Comparison of ENCODE assay signal across 33 cellular contexts in the genomic region with DNA sequence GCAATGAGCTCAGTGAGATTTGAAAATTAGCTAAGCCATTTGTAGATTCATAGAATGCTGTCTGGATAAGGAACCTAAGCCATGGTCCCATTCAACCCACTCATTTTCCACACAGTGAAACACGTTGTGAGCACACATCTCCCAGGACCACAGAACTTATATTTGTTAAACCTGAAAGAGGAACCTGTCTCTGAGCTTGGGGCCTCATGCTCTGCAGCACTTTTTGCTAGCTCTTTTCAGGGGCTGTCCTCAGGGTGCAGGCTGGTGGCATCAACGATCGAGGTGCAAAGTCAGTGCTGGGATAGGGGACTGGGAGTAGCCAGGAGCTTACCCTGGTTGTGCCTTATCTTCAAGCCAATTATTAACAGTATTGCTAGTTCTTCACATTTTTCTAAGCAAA. TPM values are rescaled to one million over a fixed set of nuclear protein-coding genes. Genes with fewer than 3 reads are reported as not detected.
"Had no signal": no experiment of that assay in that cellular context is flagged by ENCODE, and none has a peak within 500 bp of the region (broad histone marks: within the 10 kb centered on the region; RNA-seq: fewer than 3 reads in every experiment).

No MANE protein-coding gene starts in this region.

- ATAC-seq: activated naive CD4-positive, alpha-beta T cell treated with anti-CD3 and anti-CD28 coated beads, Interleukin-2, amount 50 U/mL, for 72 hours; activated T-cell treated with anti-CD3 and anti-CD28 coated beads, Interleukin-2, amount 50 U/mL, for 72 hours; gastroesophageal sphincter; heart right ventricle; WTC11 had no signal

- H3K36me3 Mint-ChIP-seq: activated naive CD4-positive, alpha-beta T cell treated with anti-CD3 and anti-CD28 coated beads, Interleukin-2, amount 10 ng/mL, durations not matched to agents 7 days and 5 days; activated naive CD4-positive, alpha-beta T cell treated with anti-CD3 and anti-CD28 coated beads, Interleukin-2, amount 50 U/mL, for 72 hours; activated naive CD8-positive, alpha-beta T cell treated with anti-CD3 and anti-CD28 coated beads, Interleukin-2, amount 10 ng/mL, durations not matched to agents 7 days and 5 days; WTC11 had no signal

- H3K27me3 ChIP-seq: brain microvascular endothelial cell had no signal

- H3K4me1 Mint-ChIP-seq: activated CD4-positive, alpha-beta memory T cell treated with anti-CD3 and anti-CD28 coated beads, Interleukin-2, amount 10 ng/mL, durations not matched to agents 7 days and 5 days; activated CD4-positive, alpha-beta T cell treated with anti-CD3 and anti-CD28 coated beads, Interleukin-2, amount 10 ng/mL, durations not matched to agents 7 days and 5 days; activated naive CD4-positive, alpha-beta T cell treated with anti-CD3 and anti-CD28 coated beads, Interleukin-2, amount 10 ng/mL, durations not matched to agents 7 days and 5 days; activated naive CD8-positive, alpha-beta T cell treated with anti-CD3 and anti-CD28 coated beads, Interleukin-2, amount 10 ng/mL, durations not matched to agents 7 days and 5 days; central memory CD8-positive, alpha-beta T cell; endodermal cell had no signal

- H3K4me3 ChIP-seq: coronary artery, dorsolateral prefrontal cortex, esophagus squamous epithelium, gastroesophageal sphincter, heart right ventricle, hepatocyte had no signal

- H3K27me3 Mint-ChIP-seq: activated CD4-positive, alpha-beta T cell treated with anti-CD3 and anti-CD28 coated beads, Interleukin-2, amount 10 ng/mL, durations not matched to agents 7 days and 5 days; activated naive CD4-positive, alpha-beta T cell treated with anti-CD3 and anti-CD28 coated beads, Interleukin-2, amount 10 ng/mL, durations not matched to agents 7 days and 5 days; central memory CD8-positive, alpha-beta T cell; dendritic cell treated with granulocyte-macrophage colony-stimulating factor and Interleukin-4, amounts not matched to agents 40 ng/mL and 50 ng/mL, for 4 days had no signal

- H3K4me3 Mint-ChIP-seq: activated CD4-positive, alpha-beta memory T cell treated with anti-CD3 and anti-CD28 coated beads, Interleukin-2, amount 10 ng/mL, durations not matched to agents 7 days and 5 days; activated CD4-positive, alpha-beta T cell treated with anti-CD3 and anti-CD28 coated beads, Interleukin-2, amount 10 ng/mL, durations not matched to agents 7 days and 5 days; activated naive CD4-positive, alpha-beta T cell treated with anti-CD3 and anti-CD28 coated beads, Interleukin-2, amount 10 ng/mL, durations not matched to agents 7 days and 5 days; activated naive CD8-positive, alpha-beta T cell treated with anti-CD3 and anti-CD28 coated beads, Interleukin-2, amount 10 ng/mL, durations not matched to agents 7 days and 5 days; activated T-cell treated with anti-CD3 and anti-CD28 coated beads, Interleukin-2, amount 50 U/mL, for 24 hours; activated T-cell treated with anti-CD3 and anti-CD28 coated beads, Interleukin-2, amount 50 U/mL, for 72 hours; central memory CD8-positive, alpha-beta T cell; dendritic cell treated with granulocyte-macrophage colony-stimulating factor and Interleukin-4, amounts not matched to agents 40 ng/mL and 50 ng/mL, for 4 days; endodermal cell; WTC11 had no signal

- H3K27ac Mint-ChIP-seq: activated CD4-positive, alpha-beta memory T cell treated with anti-CD3 and anti-CD28 coated beads, Interleukin-2, amount 10 ng/mL, durations not matched to agents 7 days and 5 days; activated CD4-positive, alpha-beta T cell treated with anti-CD3 and anti-CD28 coated beads, Interleukin-2, amount 10 ng/mL, durations not matched to agents 7 days and 5 days; activated naive CD4-positive, alpha-beta T cell treated with anti-CD3 and anti-CD28 coated beads, Interleukin-2, amount 10 ng/mL, durations not matched to agents 7 days and 5 days; activated naive CD4-positive, alpha-beta T cell treated with anti-CD3 and anti-CD28 coated beads, Interleukin-2, amount 50 U/mL, for 72 hours; activated naive CD8-positive, alpha-beta T cell treated with anti-CD3 and anti-CD28 coated beads, Interleukin-2, amount 10 ng/mL, durations not matched to agents 7 days and 5 days; activated T-cell treated with anti-CD3 and anti-CD28 coated beads, Interleukin-2, amount 50 U/mL, for 24 hours; activated T-cell treated with anti-CD3 and anti-CD28 coated beads, Interleukin-2, amount 50 U/mL, for 72 hours; dendritic cell treated with granulocyte-macrophage colony-stimulating factor and Interleukin-4, amounts not matched to agents 40 ng/mL and 50 ng/mL, for 4 days; endodermal cell had no signal

- H3K36me3 ChIP-seq: brain microvascular endothelial cell, esophagus squamous epithelium, gastroesophageal sphincter, heart right ventricle had no signal

- DNase-seq: activated CD4-positive, alpha-beta memory T cell treated with anti-CD3 and anti-CD28 coated beads, Interleukin-2, amount 10 ng/mL, durations not matched to agents 7 days and 5 days; activated CD4-positive, alpha-beta T cell treated with anti-CD3 and anti-CD28 coated beads for 1 hour; activated CD4-positive, alpha-beta T cell treated with anti-CD3 and anti-CD28 coated beads for 4 hours; activated CD4-positive, alpha-beta T cell treated with anti-CD3 and anti-CD28 coated beads, Interleukin-2, amount 10 ng/mL, durations not matched to agents 7 days and 5 days; activated CD4-positive, alpha-beta T cell treated with anti-CD3 and anti-CD28 coated beads, Interleukin-2, amount 50 U/mL, for 4 hours; activated CD8-positive, alpha-beta memory T cell treated with anti-CD3 and anti-CD28 coated beads, Interleukin-2, amount 50 U/mL, for 48 hours; activated gamma-delta T cell; activated naive CD4-positive, alpha-beta T cell; activated naive CD4-positive, alpha-beta T cell treated with anti-CD3 and anti-CD28 coated beads, Interleukin-2, amount 10 ng/mL, durations not matched to agents 7 days and 5 days; activated naive CD8-positive, alpha-beta T cell treated with anti-CD3 and anti-CD28 coated beads, Interleukin-2, amount 10 ng/mL, durations not matched to agents 7 days and 5 days; activated T-cell treated with anti-CD3 and anti-CD28 coated beads for 4 hours; activated T-cell treated with anti-CD3 and anti-CD28 coated beads, Interleukin-2, amount 50 U/mL, for 24 hours; activated T-cell treated with anti-CD3 and anti-CD28 coated beads, Interleukin-2, amount 50 U/mL, for 72 hours; anterior cingulate cortex; brain microvascular endothelial cell; dorsolateral prefrontal cortex; effector memory CD4-positive, alpha-beta T cell; endodermal cell; erythroblast; esophagus squamous epithelium; foreskin melanocyte; heart right ventricle; T-helper 2 cell had no signal

- H3K9me3 Mint-ChIP-seq: activated CD4-positive, alpha-beta memory T cell treated with anti-CD3 and anti-CD28 coated beads, Interleukin-2, amount 10 ng/mL, durations not matched to agents 7 days and 5 days; activated CD4-positive, alpha-beta T cell treated with anti-CD3 and anti-CD28 coated beads, Interleukin-2, amount 10 ng/mL, durations not matched to agents 7 days and 5 days; activated naive CD4-positive, alpha-beta T cell treated with anti-CD3 and anti-CD28 coated beads, Interleukin-2, amount 10 ng/mL, durations not matched to agents 7 days and 5 days; activated naive CD4-positive, alpha-beta T cell treated with anti-CD3 and anti-CD28 coated beads, Interleukin-2, amount 50 U/mL, for 72 hours; activated naive CD8-positive, alpha-beta T cell treated with anti-CD3 and anti-CD28 coated beads, Interleukin-2, amount 10 ng/mL, durations not matched to agents 7 days and 5 days; activated T-cell treated with anti-CD3 and anti-CD28 coated beads, Interleukin-2, amount 50 U/mL, for 24 hours; activated T-cell treated with anti-CD3 and anti-CD28 coated beads, Interleukin-2, amount 50 U/mL, for 72 hours; central memory CD8-positive, alpha-beta T cell; dendritic cell treated with granulocyte-macrophage colony-stimulating factor and Interleukin-4, amounts not matched to agents 40 ng/mL and 50 ng/mL, for 4 days; endodermal cell; WTC11 had no signal

- H3K27ac ChIP-seq: brain microvascular endothelial cell, coronary artery, dorsolateral prefrontal cortex, esophagus squamous epithelium, gastroesophageal sphincter, heart right ventricle, hepatocyte, VCaP had no signal

- H3K9me3 ChIP-seq: esophagus squamous epithelium, gastroesophageal sphincter, heart right ventricle had no signal

- H3K4me1 ChIP-seq: esophagus squamous epithelium, gastroesophageal sphincter, heart right ventricle had no signal

RNA-seq across cellular contexts. Expression of a gene that starts 11.9 kb away (rescaled TPM):
- total RNA-seq: activated CD4-positive, alpha-beta memory T cell treated with anti-CD3 and anti-CD28 coated beads, Interleukin-2, amount 10 ng/mL, durations not matched to agents 7 days and 5 days; activated CD4-positive, alpha-beta T cell treated with anti-CD3 and anti-CD28 coated beads, Interleukin-2, amount 10 ng/mL, durations not matched to agents 7 days and 5 days; activated naive CD4-positive, alpha-beta T cell treated with anti-CD3 and anti-CD28 coated beads, Interleukin-2, amount 50 U/mL, for 72 hours; activated naive CD8-positive, alpha-beta T cell treated with anti-CD3 and anti-CD28 coated beads, Interleukin-2, amount 10 ng/mL, durations not matched to agents 7 days and 5 days; activated T-cell treated with anti-CD3 and anti-CD28 coated beads, Interleukin-2, amount 50 U/mL, for 72 hours; cardiac septum; glomerular endothelial cell had no signal
